In the genomic region with DNA sequence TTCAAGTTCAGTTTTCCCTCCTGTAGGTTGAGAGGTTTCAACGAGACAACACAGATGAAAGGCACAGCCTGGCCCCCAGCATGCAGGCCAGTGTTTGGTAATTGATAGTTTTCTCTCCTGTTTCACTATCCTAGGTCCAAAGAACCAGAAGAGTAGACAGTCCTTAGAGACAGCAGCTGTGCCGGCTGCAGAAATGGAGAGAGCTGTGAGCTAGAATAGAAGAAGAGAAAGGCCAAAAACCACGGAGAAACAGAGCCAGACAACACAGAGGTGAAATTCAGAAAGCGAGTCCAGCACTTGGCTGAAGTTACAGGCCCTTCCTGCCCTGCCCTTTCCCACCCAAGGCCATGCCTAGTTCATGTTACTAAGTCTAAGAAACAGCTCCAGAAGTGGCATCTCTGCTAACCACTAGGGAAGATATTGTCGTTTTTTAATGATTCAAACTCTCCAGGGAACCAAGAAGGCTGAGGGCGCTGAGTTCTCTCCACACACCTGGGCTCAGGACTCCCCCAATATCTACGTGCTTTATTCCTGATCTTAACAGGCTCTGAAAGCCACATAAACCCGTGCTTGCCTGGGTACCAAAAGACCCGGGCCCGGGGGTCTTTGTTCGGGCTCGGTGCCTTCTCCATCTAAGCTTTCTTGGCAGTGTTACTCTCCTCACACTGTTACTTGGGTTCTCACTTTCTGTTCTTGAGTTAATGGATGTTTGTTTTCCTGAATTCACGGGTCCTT, we compare ENCODE assay signal across 16 cellular contexts. TPM values are rescaled to one million over a fixed set of nuclear protein-coding genes. Genes with fewer than 3 reads are reported as not detected.
"Had no signal": no experiment of that assay in that cellular context is flagged by ENCODE, and none has a peak within 500 bp of the region (broad histone marks: within the 10 kb centered on the region; RNA-seq: fewer than 3 reads in every experiment).

No MANE protein-coding gene starts in this region.

- H3K27me3 ChIP-seq: body of pancreas, thyroid gland had no signal

- H3K36me3 Mint-ChIP-seq: activated naive CD8-positive, alpha-beta T cell; natural killer cell; stimulated activated effector memory CD8-positive, alpha-beta T cell treated with anti-CD3 and anti-CD28 coated beads, Interleukin-12 subunit alpha, Interleukin-12 subunit beta, amount 100 ng/mL, for 72 hours had no signal

- H3K27ac ChIP-seq: body of pancreas, esophagus squamous epithelium, psoas muscle, sigmoid colon, thyroid gland had no signal

- H3K9me3 Mint-ChIP-seq: activated CD4-positive, alpha-beta T cell treated with anti-CD3 and anti-CD28 coated beads, Interleukin-2, amount 10 ng/mL, durations not matched to agents 24 days and 14 days; natural killer cell; stimulated activated effector memory CD8-positive, alpha-beta T cell treated with anti-CD3 and anti-CD28 coated beads, Interleukin-12 subunit alpha, Interleukin-12 subunit beta, amount 100 ng/mL, for 72 hours; T-helper 1 cell treated with Interleukin-12 subunit alpha and Interleukin-12 subunit beta and Interleukin-4 antibody, amounts not matched to agents 30 μg/mL and 1 μg/mL, for 36 hours had no signal

- H3K4me3 Mint-ChIP-seq: activated CD4-positive, alpha-beta T cell treated with anti-CD3 and anti-CD28 coated beads, Interleukin-2, amount 10 ng/mL, durations not matched to agents 24 days and 14 days; activated CD8-positive, alpha-beta T cell treated with anti-CD3 and anti-CD28 coated beads, Interleukin-2, amount 10 ng/mL, durations not matched to agents 7 days and 5 days; activated naive CD8-positive, alpha-beta T cell; natural killer cell; stimulated activated effector memory CD8-positive, alpha-beta T cell treated with anti-CD3 and anti-CD28 coated beads, Interleukin-12 subunit alpha, Interleukin-12 subunit beta, amount 100 ng/mL, for 72 hours; T-helper 1 cell treated with Interleukin-12 subunit alpha and Interleukin-12 subunit beta and Interleukin-4 antibody, amounts not matched to agents 30 μg/mL and 1 μg/mL, for 36 hours; WTC11 had no signal

- DNase-seq: esophagus squamous epithelium had no signal

- H3K4me3 ChIP-seq: body of pancreas, esophagus squamous epithelium, psoas muscle, sigmoid colon, thyroid gland had no signal

- H3K36me3 ChIP-seq: esophagus squamous epithelium, sigmoid colon, thyroid gland had no signal

- H3K9me3 ChIP-seq: body of pancreas, esophagus squamous epithelium, psoas muscle, sigmoid colon, thyroid gland had no signal

- H3K27ac Mint-ChIP-seq: activated CD4-positive, alpha-beta T cell treated with anti-CD3 and anti-CD28 coated beads, Interleukin-2, amount 10 ng/mL, durations not matched to agents 24 days and 14 days; activated CD8-positive, alpha-beta T cell treated with anti-CD3 and anti-CD28 coated beads, Interleukin-2, amount 10 ng/mL, durations not matched to agents 7 days and 5 days; activated naive CD8-positive, alpha-beta T cell; natural killer cell; stimulated activated effector memory CD8-positive, alpha-beta T cell treated with anti-CD3 and anti-CD28 coated beads, Interleukin-12 subunit alpha, Interleukin-12 subunit beta, amount 100 ng/mL, for 72 hours; T-helper 1 cell treated with Interleukin-12 subunit alpha and Interleukin-12 subunit beta and Interleukin-4 antibody, amounts not matched to agents 30 μg/mL and 1 μg/mL, for 36 hours; WTC11 had no signal

RNA-seq across cellular contexts. Expression of a gene that starts 16.5 kb away (rescaled TPM):
- total RNA-seq: activated CD4-positive, alpha-beta T cell treated with anti-CD3 and anti-CD28 coated beads, Interleukin-2, amount 10 ng/mL, durations not matched to agents 24 days and 14 days; activated CD8-positive, alpha-beta T cell treated with anti-CD3 and anti-CD28 coated beads, Interleukin-2, amount 10 ng/mL, durations not matched to agents 7 days and 5 days; esophagus squamous epithelium; fibroblast of villous mesenchyme; glomerular endothelial cell; liver; natural killer cell; omental fat pad; sigmoid colon; thyroid gland had no signal
- polyA plus RNA-seq: liver had no signal

RNA-seq across cellular contexts. Expression of a gene that starts 18.0 kb away (rescaled TPM):
- total RNA-seq: fibroblast of villous mesenchyme, glomerular endothelial cell, liver, natural killer cell, psoas muscle, sigmoid colon had no signal
- polyA plus RNA-seq: psoas muscle had no signal

RNA-seq across cellular contexts. Expression of a gene that starts 35.7 kb away (rescaled TPM):
- total RNA-seq: activated CD4-positive, alpha-beta T cell treated with anti-CD3 and anti-CD28 coated beads, Interleukin-2, amount 10 ng/mL, durations not matched to agents 24 days and 14 days; activated CD8-positive, alpha-beta T cell treated with anti-CD3 and anti-CD28 coated beads, Interleukin-2, amount 10 ng/mL, durations not matched to agents 7 days and 5 days; fibroblast of villous mesenchyme; glomerular endothelial cell had no signal
